ENCODE assay signal across 12 cellular contexts in the genomic region with DNA sequence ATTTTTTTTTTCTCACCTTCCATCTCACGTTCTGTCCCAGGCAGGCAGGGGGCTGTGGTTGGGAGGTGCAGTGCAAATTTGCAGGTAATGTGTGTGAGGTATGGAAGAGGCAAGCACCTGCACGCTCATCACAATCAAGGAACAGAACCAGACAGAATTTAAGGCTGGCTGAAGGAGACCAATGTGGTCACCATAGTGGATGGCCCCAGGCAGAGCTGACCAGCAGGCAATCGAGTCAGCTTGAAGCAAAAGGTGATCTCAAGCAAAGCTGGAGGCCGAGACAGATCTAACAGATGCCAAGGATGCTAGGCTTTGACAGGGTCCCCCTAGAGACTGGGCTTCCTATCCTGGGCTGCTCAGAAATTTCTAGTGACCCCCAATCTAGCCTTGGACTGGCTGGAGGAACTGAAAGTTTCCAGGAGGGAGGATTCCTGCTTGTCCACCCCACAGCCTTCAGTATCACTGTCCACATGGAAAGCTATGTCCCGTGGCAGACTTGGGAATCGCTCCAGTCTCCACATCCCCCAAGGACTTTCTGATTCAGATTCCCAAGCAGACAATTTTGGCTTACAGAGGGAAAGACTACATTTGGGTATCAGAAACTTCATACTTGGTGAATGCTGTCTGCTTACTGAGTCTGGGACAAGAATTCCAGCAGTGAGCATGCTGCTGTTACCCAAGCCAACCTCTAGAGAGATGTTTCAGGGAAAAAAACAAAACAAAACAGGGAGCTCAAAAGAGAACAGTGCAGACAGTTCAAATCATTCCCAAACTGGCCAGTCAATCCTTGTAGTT. TPM values are rescaled to one million over a fixed set of nuclear protein-coding genes. Genes with fewer than 3 reads are reported as not detected.
A peak's percentile ranks its signal among the peaks of the same experiment; 100 is the strongest.
DNase-seq lines count a peak whose midpoint lies in the region; ATAC-seq and TF ChIP-seq lines count a peak whose summit lies in the region.
"Had no signal": no experiment of that assay in that cellular context is flagged by ENCODE, and none has a peak within 500 bp of the region (broad histone marks: within the 10 kb centered on the region; RNA-seq: fewer than 3 reads in every experiment).

No MANE protein-coding gene starts in this region.

- no peak overlapping the region for H3K4me2 ChIP-seq in IMR-90 (ENCODE audit: low read depth, low read length)

- no peak overlapping the region for H3K4me3 ChIP-seq in IMR-90 (ENCODE audit: insufficient read depth, low read depth, low read length)
- H3K4me3 ChIP-seq in choroid plexus epithelial cell (ENCODE audit: low read depth, low read length), result no peak overlapping the region
- H3K4me3 ChIP-seq in tibial artery, result no peak overlapping the region
- H3K4me3 ChIP-seq in A673 (ENCODE audit: low read depth, low read length, poor library complexity, severe bottlenecking), result no peak overlapping the region

- no peaks in the 10 kb centered on the region for H3K9me3 ChIP-seq in IMR-90 (ENCODE audit: control insufficient read depth, insufficient read depth, low read length)
- H3K9me3 ChIP-seq in tibial artery, result no peaks in the 10 kb centered on the region
- no peaks in the 10 kb centered on the region for H3K9me3 ChIP-seq in A673 (ENCODE audit: low read depth, low read length, poor library complexity, severe bottlenecking)

- H2BK20ac ChIP-seq in IMR-90 (ENCODE audit: low read depth, low read length), result peak overlapping the region; percentile 83

- DNase-seq in IMR-90, result peak; percentile 41
- peak; percentile 49 for DNase-seq in choroid plexus epithelial cell (ENCODE audit: low read depth)
- peak; percentile 35 for DNase-seq in kidney tubule cell (ENCODE audit: low spot score)
- peak in 1 of 2 donors; percentile 79 for DNase-seq in tibial artery
- DNase-seq in NCI-H1417 treated with DMSO at 0.1 percent for 48 hours (lab: John Stamatoyannopoulos, UW), result no peak
- no peak for DNase-seq in A673 (ENCODE audit: low spot score)
- DNase-seq: activated CD4-positive, alpha-beta memory T cell treated with anti-CD3 and anti-CD28 coated beads, Interleukin-2, amount 10 ng/mL, durations not matched to agents 7 days and 5 days; DMS153; NCI-H1092 treated with DMSO at 0.1 percent for 48 hours; nucleus accumbens; T-helper 1 cell had no signal

- peak overlapping the region; percentile 54; the same call in 1 of the 2 replicates for H3K18ac ChIP-seq in IMR-90 (ENCODE audit: low read depth, low read length)

- dilution Hi-C loops in IMR-90 (cut with HindIII; ENCODE audit: low sequenced_read_pairs, unreplicated experiment), result no loop called here

- H2AFZ ChIP-seq in IMR-90 (replicated peaks; ENCODE audit: low read length, poor library complexity), result peak overlapping the region; percentile 48

- intact Hi-C loops in IMR-90 (cut with micrococcal nuclease) (no loop called here), tibial artery (cut with DNase I; ENCODE audit: low total_unique reads) (no loop called here), A673 (cut with micrococcal nuclease; ENCODE audit: unreplicated experiment) (no loop called here)

- H2BK15ac ChIP-seq in IMR-90 (ENCODE audit: low read depth, low read length), result peak overlapping the region; percentile 34; the same call in 2 of the 3 replicates

- H3K79me1 ChIP-seq in IMR-90 (ENCODE audit: low read depth in 1 of 2, low read length in 2 of 2), result no peaks in the 10 kb centered on the region

- CTCF ChIA-PET in IMR-90 (lab: Yijun Ruan, JAX) (interaction anchor here (0.6 to 3.2 kb wide), 7 partner anchors 9 to 204 kb away, joined by 3 to 16 read pairs (median 3); a partner anchor contains a TSS), A673 (lab: Charles Lee) (interaction anchor here (0.6 kb wide), 1 partner anchor 1688 kb away, joined by 4 read pairs; no protein-coding TSS in a partner anchor)

- H4K8ac ChIP-seq in IMR-90 (ENCODE audit: low read depth in 2 of 2, low read length in 2 of 2), result peak overlapping the region in 1 of 2 experiments; percentile 25; a peak in 1 of 4 replicates

- peak overlapping the region; percentile 11 for H2AK9ac ChIP-seq in IMR-90 (replicated peaks; ENCODE audit: low read depth, low read length, poor library complexity)

- H4K20me1 ChIP-seq in IMR-90 (ENCODE audit: insufficient read depth, low read length), result peaks cover 5% of the 10 kb centered on the region; the same call in 1 of the 2 replicates

- H3K9me1 ChIP-seq in IMR-90 (ENCODE audit: insufficient read depth, low read length), result peaks cover 16% of the 10 kb centered on the region

- no peak overlapping the region for H3K9ac ChIP-seq in IMR-90 (ENCODE audit: low read depth, low read length)

- in situ Hi-C loops in IMR-90 (cut with MboI; ENCODE audit: low sequenced_read_pairs), result no loop called here

- POLR2A ChIA-PET in IMR-90 (lab: Charles Lee; ENCODE audit: unreplicated experiment), result no interaction called here
- POLR2A ChIA-PET in A673 (lab: Charles Lee; ENCODE audit: low non-redundant PET), result no interaction called here

- TF ChIP-seq RAD21 in IMR-90 (IDR thresholded peaks at IDR 0.05; ENCODE audit: low read length), result no peak

- H3K27me3 ChIP-seq in IMR-90 (ENCODE audit: control insufficient read depth, insufficient read depth, low read length), result no peaks in the 10 kb centered on the region
- H3K27me3 ChIP-seq in tibial artery, result no peaks in the 10 kb centered on the region
- no peaks in the 10 kb centered on the region for H3K27me3 ChIP-seq in A673 (replicated peaks; ENCODE audit: insufficient read depth, low read depth, low read length, poor library complexity)

- peak overlapping the region; percentile 26 for H4K91ac ChIP-seq in IMR-90 (ENCODE audit: insufficient read depth, low read depth, low read length)

- H3K14ac ChIP-seq in IMR-90 (replicated peaks; ENCODE audit: low read depth, low read length), result peak overlapping the region; percentile 44

- peak overlapping the region; percentile 25; the same call in 1 of the 2 replicates for H4K5ac ChIP-seq in IMR-90 (ENCODE audit: low read depth, low read length)

- peak overlapping the region; percentile 60 for H2AK5ac ChIP-seq in IMR-90 (ENCODE audit: low read depth, low read length)

- BruUV-seq in IMR-90 (replicated peaks; lab: Mats Ljungman, UMichigan), result no TSS peak
- no TSS peak for BruUV-seq in A673 (replicated peaks; lab: Mats Ljungman, UMichigan)

- TF ChIP-seq POLR2A in IMR-90 (IDR thresholded peaks at IDR 0.05; ENCODE audit: low read depth, low read length), result no peak

- H3K56ac ChIP-seq in IMR-90 (ENCODE audit: extremely low read depth, insufficient read depth, low read length), result no peak overlapping the region

- H3K4me1 ChIP-seq in IMR-90 (ENCODE audit: control insufficient read depth, insufficient read depth, low read length) (peaks cover 13% of the 10 kb centered on the region), tibial artery (peaks cover 0 to 63% (median 38%) of the 10 kb centered on the region in 4 donors), A673 (ENCODE audit: insufficient read depth, low read length, poor library complexity, severe bottlenecking) (no peaks in the 10 kb centered on the region)

- H3K23ac ChIP-seq in IMR-90 (ENCODE audit: low read depth, low read length), result 0 out of 2 replicates have a peak overlapping the region, but pooled peaks have one; percentile 19

- H3K27ac ChIP-seq in IMR-90 (ENCODE audit: insufficient read depth, low read length) (0 out of 2 replicates have a peak overlapping the region, but pooled peaks have one; percentile 4), tibial artery (peak overlapping the region; percentile 75 to 77), A673 (ENCODE audit: low read depth, low read length, poor library complexity, severe bottlenecking) (no peak overlapping the region)

- H2BK5ac ChIP-seq in IMR-90 (ENCODE audit: low read depth, low read length, poor library complexity, severe bottlenecking), result peak overlapping the region; percentile 27

- TF ChIP-seq CTCF in IMR-90 (conservative IDR thresholded peaks at IDR 0.05; ENCODE audit: low read depth, low read length) (peak; percentile 11; the same call in 1 of the 2 replicates), choroid plexus epithelial cell (conservative IDR thresholded peaks at IDR 0.05; ENCODE audit: low read depth, low read length) (peak; percentile 12), tibial artery (IDR thresholded peaks at IDR 0.05) (peak; percentile 34 to 43), A673 (conservative IDR thresholded peaks at IDR 0.05; ENCODE audit: low read depth, low read length) (no peak)

- WGBS in IMR-90 (ENCODE audit: extremely low coverage in 2 of 2, insufficient read length in 1 of 2), 2 experiments, result 96% methylated on average over 3 of the region's 6 CpGs; no CpG with 5 or more reads in 1 of the 2 experiments

- peak overlapping the region; percentile 65 for H3K4ac ChIP-seq in IMR-90 (ENCODE audit: low read depth, low read length)

- peak overlapping the region; percentile 77 for H2BK120ac ChIP-seq in IMR-90 (ENCODE audit: low read depth, low read length)

- H3K36me3 ChIP-seq in IMR-90 (ENCODE audit: control insufficient read depth, insufficient read depth, low read length), result no peaks in the 10 kb centered on the region
- H3K36me3 ChIP-seq in tibial artery, result no peaks in the 10 kb centered on the region
- no peaks in the 10 kb centered on the region for H3K36me3 ChIP-seq in A673 (ENCODE audit: insufficient read depth, low read length, poor library complexity, severe bottlenecking)

- peak; percentile 38 for ATAC-seq in IMR-90 (ENCODE audit: low read depth)
- ATAC-seq in GM19452 (IDR thresholded peaks at IDR 0.05; ENCODE audit: unreplicated experiment), result no peak

TF ChIP-seq in IMR-90, 13 proteins besides CTCF, POLR2A, EP300 and RAD21 (continues in another document):
- TF ChIP-seq SMC3 (IDR thresholded peaks at IDR 0.05; ENCODE audit: low read depth, low read length) (no peak; the same call in 1 of the 2 replicates), BHLHE40 (IDR thresholded peaks at IDR 0.05; ENCODE audit: low read depth, low read length) (no peak), MAZ (IDR thresholded peaks at IDR 0.05; ENCODE audit: borderline replicate concordance, low read depth, low read length) (no peak), RCOR1 (IDR thresholded peaks at IDR 0.05; ENCODE audit: insufficient replicate concordance, low read length) (no peak), CHD1 (IDR thresholded peaks at IDR 0.05; ENCODE audit: low read depth, low read length) (no peak), RFX5 (IDR thresholded peaks at IDR 0.05; ENCODE audit: low read depth, low read length) (no peak), MXI1 (IDR thresholded peaks at IDR 0.05; ENCODE audit: borderline replicate concordance, low read depth, low read length) (no peak), NFE2L2 (IDR thresholded peaks at IDR 0.05; ENCODE audit: low read depth, low read length) (no peak)

RNA-seq across cellular contexts. Expression of a gene that starts 9.0 kb away (rescaled TPM):
- 16.1 and 17.6 TPM in 2 replicates for total RNA-seq in IMR-90 (2012; rRNA removed)
- 26.8 and 30.0 TPM in 2 replicates for polyA plus RNA-seq in IMR-90 (2012; rRNA removed)
- 10.9 and 13.3 TPM in 2 replicates for polyA plus RNA-seq in IMR-90 (2012; cell fraction: cytosol; rRNA removed)
- polyA plus RNA-seq in IMR-90 (2012; cell fraction: nucleus; rRNA removed; ENCODE audit: low replicate concordance), result 92.0 and 112 TPM in 2 replicates
- 63.6 and 63.8 TPM in 2 replicates for total RNA-seq in A673 (2021)

RNA-seq across cellular contexts. Expression of a gene that starts 44.4 kb away (rescaled TPM):
- total RNA-seq in IMR-90 (2012; rRNA removed), result 10.6 and 12.2 TPM in 2 replicates
- polyA plus RNA-seq in IMR-90 (2012; rRNA removed), result 17.8 and 18.5 TPM in 2 replicates
- polyA plus RNA-seq in IMR-90 (2012; cell fraction: cytosol; rRNA removed), result 12.2 and 14.4 TPM in 2 replicates
- 12.7 and 13.0 TPM in 2 replicates for polyA plus RNA-seq in IMR-90 (2012; cell fraction: nucleus; rRNA removed; ENCODE audit: low replicate concordance)
- total RNA-seq in A673 (2021), result 36.9 and 38.3 TPM in 2 replicates

Comparison
In these comparisons a context has a peak if more than half of its experiments do, and no peak if none do; other contexts are left out.
1. DNase-seq: peak in IMR-90 (single experiment), choroid plexus epithelial cell (single experiment) and kidney tubule cell (single experiment); none in NCI-H1417 treated with DMSO at 0.1 percent for 48 hours (single experiment) and A673 (single experiment).